In genomic region chr16:84970447-84971127, GRCh38 we compare ENCODE assay signal across 8 cellular contexts. TPM values are rescaled to one million over a fixed set of nuclear protein-coding genes. Genes with fewer than 3 reads are reported as not detected.
A peak's percentile ranks its signal among the peaks of the same experiment; 100 is the strongest.
DNase-seq lines count a peak whose midpoint lies in the region; ATAC-seq and TF ChIP-seq lines count a peak whose summit lies in the region.

No MANE protein-coding gene starts in this region.

- H4K20me1 ChIP-seq in OCI-LY3 (ENCODE audit: insufficient read depth, low read length): no peaks in the 10 kb centered on the region

- peaks cover 0 to 3% of the 10 kb centered on the region in 2 donors for H3K36me3 Mint-ChIP-seq in naive B cell

- peak; percentile 89 for DNase-seq in GM12865 (ENCODE audit: low read depth)
- peak; percentile 80 for DNase-seq in HPDE6-E6E7 (ENCODE audit: extremely low spot score)
- peak; percentile 68 for DNase-seq in activated T-cell treated with anti-CD3 and anti-CD28 coated beads for 4 hours
- DNase-seq in naive B cell: peak; percentile 61
- DNase-seq in stimulated activated CD8-positive, alpha-beta memory T cell treated with anti-CD3 and anti-CD28 coated beads, Interleukin-7, amount 100 ng/mL, for 48 hours (ENCODE audit: extremely low read depth in 1 of 2, low read depth in 1 of 2): peak; percentile 33 to 49

- H2AFZ ChIP-seq in OCI-LY3 (ENCODE audit: low read depth, low read length): no peak overlapping the region

- H3K4me1 ChIP-seq in OCI-LY3 (ENCODE audit: low read length): peaks cover 10% of the 10 kb centered on the region

- no peak overlapping the region for H3K4me3 ChIP-seq in GM12865 (ENCODE audit: low read depth, low read length)
- no peak overlapping the region for H3K4me3 ChIP-seq in OCI-LY3 (ENCODE audit: low read length)

- H3K79me2 ChIP-seq in OCI-LY3 (ENCODE audit: low read length): no peaks in the 10 kb centered on the region

- H3K27ac ChIP-seq in OCI-LY3 (ENCODE audit: low read length): no peak overlapping the region

- peaks cover 0 to 3% (median 0%) of the 10 kb centered on the region in 7 donors for H3K9me3 Mint-ChIP-seq in naive B cell

- no peaks in the 10 kb centered on the region for H3K9me3 ChIP-seq in OCI-LY3 (ENCODE audit: insufficient read depth, low read length)

- peaks cover 5% of the 10 kb centered on the region for H3K36me3 ChIP-seq in OCI-LY3 (replicated peaks; ENCODE audit: low read depth, low read length)

- ATAC-seq in esophagus mucosa (peak; percentile 84), naive B cell (ENCODE audit: low read depth in 2 of 2) (peak; percentile 97), GM19395 (IDR thresholded peaks at IDR 0.05; ENCODE audit: unreplicated experiment) (no peak)

- TF ChIP-seq CTCF in GM12865 (IDR thresholded peaks at IDR 0.05; ENCODE audit: insufficient read depth, low read depth, low read length, missing control alignments) (peak; percentile 88), OCI-LY3 (IDR thresholded peaks at IDR 0.05; ENCODE audit: low read depth, low read length) (peak; percentile 90)

- no peak overlapping the region for H3K4me2 ChIP-seq in OCI-LY3 (ENCODE audit: low read length)

- peaks cover 0 to under 1% (median 0%) of the 10 kb centered on the region in 3 donors for H3K27me3 Mint-ChIP-seq in naive B cell

- peak overlapping the region in 4 of 6 donors; percentile 43 to 88 (median 66) for H3K27ac Mint-ChIP-seq in naive B cell

- H3K4me1 Mint-ChIP-seq in naive B cell: peaks cover 0 to 6% (median 0%) of the 10 kb centered on the region in 3 donors

- H3K4me3 Mint-ChIP-seq in naive B cell: peak overlapping the region in 1 of 8 donors; percentile 69

- H3K9ac ChIP-seq in OCI-LY3 (ENCODE audit: low read length): no peak overlapping the region

- H3K27me3 ChIP-seq in OCI-LY3 (ENCODE audit: low read depth, low read length): no peaks in the 10 kb centered on the region

RNA-seq across cellular contexts. Expression of gene ZDHHC7, which starts 40.7 kb away (rescaled TPM):
- total RNA-seq in esophagus mucosa: 17.1 TPM
- polyA plus RNA-seq in naive B cell (ENCODE audit: low read depth in 6 of 6): 10 to 100 TPM; 29.5 to 41.4 (median 38.2) TPM

RNA-seq across cellular contexts. Expression of gene KIAA0513, which starts 57.0 kb away (rescaled TPM):
- total RNA-seq in esophagus mucosa: 8.1 TPM
- 1 to 10 TPM in 5 of 6 donors, under 1 TPM in 1; 0.89 to 3.1 (median 1.3) TPM for polyA plus RNA-seq in naive B cell (ENCODE audit: low read depth in 6 of 6)
